In the genomic region with DNA sequence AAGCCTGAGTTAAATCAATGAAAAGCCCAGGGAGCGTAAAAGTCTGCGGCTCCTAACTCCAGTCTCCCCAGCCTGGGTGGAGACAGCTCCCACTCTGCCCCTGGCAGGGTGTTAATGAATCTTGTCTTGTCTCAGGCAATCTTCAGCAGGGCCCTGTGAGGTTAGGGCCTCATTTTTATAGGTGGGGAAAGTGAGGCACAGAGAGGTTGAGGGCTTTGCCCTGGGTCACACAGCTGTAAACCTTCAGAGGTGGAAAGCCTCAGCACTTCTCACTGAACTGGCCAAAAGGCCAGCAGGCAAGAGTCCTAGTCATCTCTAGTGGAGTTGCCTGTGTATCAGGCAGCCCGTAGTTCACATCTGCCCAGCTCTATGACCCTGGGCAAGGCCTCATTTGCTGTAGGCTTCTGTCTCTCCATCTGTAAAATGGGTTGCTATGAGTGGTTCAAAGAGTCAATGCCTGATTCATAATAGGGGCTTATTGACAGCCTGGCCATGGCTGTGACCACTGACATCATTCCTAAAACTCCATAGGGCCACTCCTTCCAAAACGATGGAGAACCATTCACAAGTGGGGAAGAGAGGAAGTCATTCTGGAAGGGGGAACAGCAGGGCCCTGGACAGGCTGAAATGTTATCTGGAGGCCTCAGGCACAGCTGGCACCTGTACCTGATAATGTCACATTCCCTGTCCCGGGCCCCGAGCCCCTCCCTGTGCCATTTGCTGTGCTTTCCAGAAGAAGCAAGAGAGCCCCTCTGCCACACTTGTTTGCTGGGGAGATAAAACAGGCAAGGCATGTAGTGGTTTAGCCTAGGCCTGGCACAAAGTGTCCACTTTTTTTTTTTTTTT, we compare ENCODE assay signal across 8 cellular contexts. TPM values are rescaled to one million over a fixed set of nuclear protein-coding genes. Genes with fewer than 3 reads are reported as not detected.
DNase-seq lines count a peak whose midpoint lies in the region; TF ChIP-seq lines count a peak whose summit lies in the region.

No MANE protein-coding gene starts in this region.

- TF ChIP-seq CTCF in A673 (conservative IDR thresholded peaks at IDR 0.05; ENCODE audit: low read depth, low read length) (no peak), Loucy (conservative IDR thresholded peaks at IDR 0.05; ENCODE audit: low read length) (no peak), nephron progenitor cell (IDR thresholded peaks at IDR 0.05) (no peak)

- no peaks in the 10 kb centered on the region for H4K20me1 ChIP-seq in Loucy (ENCODE audit: insufficient read depth, low read length, poor library complexity, severe bottlenecking)

- H3K9me2 ChIP-seq in Loucy (replicated peaks; ENCODE audit: low read depth, low read length) = no peaks in the 10 kb centered on the region

- no peaks in the 10 kb centered on the region for H3K9me3 ChIP-seq in A673 (ENCODE audit: low read depth, low read length, poor library complexity, severe bottlenecking)
- H3K9me3 ChIP-seq in Loucy (ENCODE audit: insufficient read depth, low read depth, low read length) = no peaks in the 10 kb centered on the region
- no peaks in the 10 kb centered on the region for H3K9me3 ChIP-seq in ectodermal cell (ENCODE audit: control insufficient read depth, low read length)

- peaks cover 26% of the 10 kb centered on the region for H3K4me1 ChIP-seq in A673 (ENCODE audit: insufficient read depth, low read length, poor library complexity, severe bottlenecking)
- peaks cover 20% of the 10 kb centered on the region for H3K4me1 ChIP-seq in Loucy (ENCODE audit: insufficient read depth, low read length, poor library complexity, severe bottlenecking)
- peaks cover 11% of the 10 kb centered on the region for H3K4me1 ChIP-seq in ectodermal cell (ENCODE audit: control insufficient read depth, insufficient read depth, low read length)

- H3K9me3 Mint-ChIP-seq in nephron progenitor cell = no peaks in the 10 kb centered on the region

- H3K36me3 ChIP-seq in A673 (ENCODE audit: insufficient read depth, low read length, poor library complexity, severe bottlenecking) = no peaks in the 10 kb centered on the region
- no peaks in the 10 kb centered on the region for H3K36me3 ChIP-seq in Loucy (ENCODE audit: insufficient read depth, low read length)
- H3K36me3 ChIP-seq in ectodermal cell (ENCODE audit: control insufficient read depth, insufficient read depth, low read length) = no peaks in the 10 kb centered on the region

- no peaks in the 10 kb centered on the region for H3K79me2 ChIP-seq in Loucy (ENCODE audit: insufficient read depth, low read length)

- H3K27me3 Mint-ChIP-seq in nephron progenitor cell (ENCODE audit: low read depth, poor library complexity) = peaks cover 27% of the 10 kb centered on the region

- H3K27me3 ChIP-seq in A673 (replicated peaks; ENCODE audit: insufficient read depth, low read depth, low read length, poor library complexity) = no peaks in the 10 kb centered on the region
- H3K27me3 ChIP-seq in Loucy (ENCODE audit: insufficient read depth, low read length, poor library complexity, severe bottlenecking) = no peaks in the 10 kb centered on the region
- H3K27me3 ChIP-seq in ectodermal cell (ENCODE audit: control insufficient read depth, insufficient read depth, low read length, poor library complexity, severe bottlenecking) = peaks cover 17% of the 10 kb centered on the region

- no peaks in the 10 kb centered on the region for H3F3A ChIP-seq in Loucy (ENCODE audit: low read depth)

- H3K4me1 Mint-ChIP-seq in nephron progenitor cell = peaks cover 47% of the 10 kb centered on the region

- H3K27ac ChIP-seq in A673 (ENCODE audit: low read depth, low read length, poor library complexity, severe bottlenecking) (peak overlapping the region; percentile 66), ectodermal cell (ENCODE audit: insufficient read depth, low read depth, low read length, poor library complexity, severe bottlenecking) (no peak overlapping the region)

- no peaks in the 10 kb centered on the region for H3K36me3 Mint-ChIP-seq in nephron progenitor cell (ENCODE audit: low read depth)

- no peak overlapping the region for H2AFZ ChIP-seq in Loucy (ENCODE audit: low read length)

- intact Hi-C loops in A673 (cut with micrococcal nuclease; ENCODE audit: unreplicated experiment) = no loop called here

- H3K9ac ChIP-seq in Loucy (ENCODE audit: low read depth, low read length, poor library complexity, severe bottlenecking) = peak overlapping the region; percentile 56

- DNase-seq in A673 (ENCODE audit: low spot score) (no peak), nephron progenitor cell (no peak), hypothalamus (lab: John Stamatoyannopoulos, UW) (no peak), SIG-M5 treated with dmso at 0.1 percent for 504 hours (lab: John Stamatoyannopoulos, UW; ENCODE audit: unreplicated experiment) (no peak), T1000 (lab: John Stamatoyannopoulos, UW) (no peak), kidney glomerular epithelial cell (lab: John Stamatoyannopoulos, UW) (no peak)

- H3K4me3 Mint-ChIP-seq in nephron progenitor cell = peak overlapping the region; percentile 78

- POLR2A ChIA-PET in A673 (lab: Charles Lee; ENCODE audit: low non-redundant PET) = no interaction called here

- peak overlapping the region; percentile 81 for H3K4me2 ChIP-seq in Loucy (ENCODE audit: low read depth, low read length, poor library complexity, severe bottlenecking)

- BruUV-seq in A673 (replicated peaks; lab: Mats Ljungman, UMichigan) = no TSS peak

- H3K4me3 ChIP-seq in A673 (ENCODE audit: low read depth, low read length, poor library complexity, severe bottlenecking) = peak overlapping the region; percentile 97
- peak overlapping the region; percentile 95 for H3K4me3 ChIP-seq in Loucy (ENCODE audit: low read length, poor library complexity, severe bottlenecking)
- peak overlapping the region; percentile 89 for H3K4me3 ChIP-seq in ectodermal cell (ENCODE audit: insufficient read depth, low read depth, low read length)

- H3K27ac Mint-ChIP-seq in nephron progenitor cell = no peak overlapping the region

- CTCF ChIA-PET in A673 (lab: Charles Lee) = no interaction called here

- 89 to 93% methylated on average over 6 of the region's 6 CpGs for WGBS in ectodermal cell, 2 experiments

RNA-seq across cellular contexts. Expression of a gene that starts 6.0 kb away (rescaled TPM):
- 2.8 and 3.8 TPM in 2 replicates for total RNA-seq in A673 (2021)
- polyA plus RNA-seq in ectodermal cell (2013, experiment 1 of 4) = 5.6 TPM
- 6.0 TPM for polyA plus RNA-seq in ectodermal cell (2013, experiment 2 of 4)
- polyA plus RNA-seq in ectodermal cell (2013, experiment 3 of 4) = 6.4 TPM
- 7.3 TPM for polyA plus RNA-seq in ectodermal cell (2013, experiment 4 of 4)

RNA-seq across cellular contexts. Expression of a gene that starts 49.4 kb away (rescaled TPM):
- total RNA-seq in A673 (2021) = not detected in 2 replicates
- not detected for polyA plus RNA-seq in ectodermal cell (2013, experiment 1 of 4)
- 0.62 TPM for polyA plus RNA-seq in ectodermal cell (2013, experiment 2 of 4)
- polyA plus RNA-seq in ectodermal cell (2013, experiment 3 of 4) = 0.27 TPM
- 0.65 TPM for polyA plus RNA-seq in ectodermal cell (2013, experiment 4 of 4)
